1 cellular context compared by ENCODE assay signal in the genomic region with DNA sequence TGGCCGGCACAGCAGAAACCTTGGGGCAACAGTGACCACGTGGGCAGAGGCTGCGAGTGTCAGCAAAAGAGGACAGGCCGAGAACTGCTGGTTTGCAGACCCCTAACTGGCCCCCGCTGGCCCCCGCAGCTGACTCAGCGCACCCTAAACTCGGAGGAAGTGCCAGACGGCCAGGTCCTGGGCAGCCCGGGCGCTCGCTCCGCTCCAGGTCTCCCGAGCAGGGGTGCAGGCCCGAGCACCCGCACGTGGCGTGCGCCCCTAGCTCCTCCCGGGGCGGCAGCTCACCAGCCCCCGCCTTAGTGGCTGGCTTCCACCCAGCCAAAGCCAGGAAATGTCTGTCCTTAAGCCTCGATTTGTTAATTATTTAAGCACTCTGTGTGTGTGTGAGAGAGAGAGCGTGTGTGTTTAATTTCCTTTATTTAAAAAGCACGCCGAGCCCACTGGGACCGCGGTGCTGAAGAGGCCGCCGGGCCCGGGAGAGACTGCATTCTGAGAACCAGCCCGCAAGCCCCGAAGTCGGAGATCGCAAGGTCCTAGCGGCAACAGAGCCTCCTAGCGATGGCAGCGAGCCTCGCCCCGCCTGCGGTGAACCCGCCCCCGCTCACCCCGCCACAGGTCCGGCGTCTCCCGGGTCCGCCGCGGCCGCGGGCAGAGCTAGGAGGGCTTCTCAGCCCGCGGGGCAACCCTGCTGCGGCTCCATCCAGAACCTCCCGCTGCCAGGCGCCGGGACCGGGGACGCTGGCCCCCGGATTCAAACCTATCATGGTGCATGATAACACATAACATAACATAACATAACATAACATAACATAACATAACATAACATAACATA.
TF ChIP-seq lines count a peak whose summit lies in the region.

No MANE protein-coding gene starts in this region.

TF ChIP-seq in K562, 482 proteins besides CTCF, POLR2A, EP300 and RAD21 (continued from another document and continues in another):
- no peak for TF ChIP-seq ZFP30 (CRISPR knock-in tag; IDR thresholded peaks at IDR 0.05; ENCODE audit: borderline replicate concordance)
- TF ChIP-seq, protein P1, sequence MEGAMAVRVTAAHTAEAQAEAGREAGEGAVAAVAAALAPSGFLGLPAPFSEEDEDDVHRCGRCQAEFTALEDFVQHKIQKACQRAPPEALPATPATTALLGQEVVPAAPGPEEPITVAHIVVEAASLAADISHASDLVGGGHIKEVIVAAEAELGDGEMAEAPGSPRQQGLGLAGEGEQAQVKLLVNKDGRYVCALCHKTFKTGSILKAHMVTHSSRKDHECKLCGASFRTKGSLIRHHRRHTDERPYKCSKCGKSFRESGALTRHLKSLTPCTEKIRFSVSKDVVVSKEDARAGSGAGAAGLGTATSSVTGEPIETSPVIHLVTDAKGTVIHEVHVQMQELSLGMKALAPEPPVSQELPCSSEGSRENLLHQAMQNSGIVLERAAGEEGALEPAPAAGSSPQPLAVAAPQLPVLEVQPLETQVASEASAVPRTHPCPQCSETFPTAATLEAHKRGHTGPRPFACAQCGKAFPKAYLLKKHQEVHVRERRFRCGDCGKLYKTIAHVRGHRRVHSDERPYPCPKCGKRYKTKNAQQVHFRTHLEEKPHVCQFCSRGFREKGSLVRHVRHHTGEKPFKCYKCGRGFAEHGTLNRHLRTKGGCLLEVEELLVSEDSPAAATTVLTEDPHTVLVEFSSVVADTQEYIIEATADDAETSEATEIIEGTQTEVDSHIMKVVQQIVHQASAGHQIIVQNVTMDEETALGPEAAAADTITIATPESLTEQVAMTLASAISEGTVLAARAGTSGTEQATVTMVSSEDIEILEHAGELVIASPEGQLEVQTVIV (CRISPR knock-in tag; IDR thresholded peaks at IDR 0.05; ENCODE audit: borderline replicate concordance) = no peak
- TF ChIP-seq SMAD1 (IDR thresholded peaks at IDR 0.05; ENCODE audit: low read depth, low read length, partially characterized antibody) = no peak
- no peak for TF ChIP-seq ZNF274 (IDR thresholded peaks at IDR 0.05; ENCODE audit: borderline replicate concordance, low read depth, low read length)
- TF ChIP-seq, protein P2, sequence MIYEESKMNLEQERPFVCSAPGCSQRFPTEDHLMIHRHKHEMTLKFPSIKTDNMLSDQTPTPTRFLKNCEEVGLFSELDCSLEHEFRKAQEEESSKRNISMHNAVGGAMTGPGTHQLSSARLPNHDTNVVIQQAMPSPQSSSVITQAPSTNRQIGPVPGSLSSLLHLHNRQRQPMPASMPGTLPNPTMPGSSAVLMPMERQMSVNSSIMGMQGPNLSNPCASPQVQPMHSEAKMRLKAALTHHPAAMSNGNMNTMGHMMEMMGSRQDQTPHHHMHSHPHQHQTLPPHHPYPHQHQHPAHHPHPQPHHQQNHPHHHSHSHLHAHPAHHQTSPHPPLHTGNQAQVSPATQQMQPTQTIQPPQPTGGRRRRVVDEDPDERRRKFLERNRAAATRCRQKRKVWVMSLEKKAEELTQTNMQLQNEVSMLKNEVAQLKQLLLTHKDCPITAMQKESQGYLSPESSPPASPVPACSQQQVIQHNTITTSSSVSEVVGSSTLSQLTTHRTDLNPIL (CRISPR knock-in tag; IDR thresholded peaks at IDR 0.05) = no peak
- no peak; the same call in 1 of the 2 replicates for TF ChIP-seq ZBTB17 (CRISPR knock-in tag; IDR thresholded peaks at IDR 0.05)
- 0 out of 2 replicates have a peak, but pooled peaks have one; percentile 31 for TF ChIP-seq ZNF445 (CRISPR knock-in tag; IDR thresholded peaks at IDR 0.05; ENCODE audit: low read depth)
- TF ChIP-seq, protein P3, sequence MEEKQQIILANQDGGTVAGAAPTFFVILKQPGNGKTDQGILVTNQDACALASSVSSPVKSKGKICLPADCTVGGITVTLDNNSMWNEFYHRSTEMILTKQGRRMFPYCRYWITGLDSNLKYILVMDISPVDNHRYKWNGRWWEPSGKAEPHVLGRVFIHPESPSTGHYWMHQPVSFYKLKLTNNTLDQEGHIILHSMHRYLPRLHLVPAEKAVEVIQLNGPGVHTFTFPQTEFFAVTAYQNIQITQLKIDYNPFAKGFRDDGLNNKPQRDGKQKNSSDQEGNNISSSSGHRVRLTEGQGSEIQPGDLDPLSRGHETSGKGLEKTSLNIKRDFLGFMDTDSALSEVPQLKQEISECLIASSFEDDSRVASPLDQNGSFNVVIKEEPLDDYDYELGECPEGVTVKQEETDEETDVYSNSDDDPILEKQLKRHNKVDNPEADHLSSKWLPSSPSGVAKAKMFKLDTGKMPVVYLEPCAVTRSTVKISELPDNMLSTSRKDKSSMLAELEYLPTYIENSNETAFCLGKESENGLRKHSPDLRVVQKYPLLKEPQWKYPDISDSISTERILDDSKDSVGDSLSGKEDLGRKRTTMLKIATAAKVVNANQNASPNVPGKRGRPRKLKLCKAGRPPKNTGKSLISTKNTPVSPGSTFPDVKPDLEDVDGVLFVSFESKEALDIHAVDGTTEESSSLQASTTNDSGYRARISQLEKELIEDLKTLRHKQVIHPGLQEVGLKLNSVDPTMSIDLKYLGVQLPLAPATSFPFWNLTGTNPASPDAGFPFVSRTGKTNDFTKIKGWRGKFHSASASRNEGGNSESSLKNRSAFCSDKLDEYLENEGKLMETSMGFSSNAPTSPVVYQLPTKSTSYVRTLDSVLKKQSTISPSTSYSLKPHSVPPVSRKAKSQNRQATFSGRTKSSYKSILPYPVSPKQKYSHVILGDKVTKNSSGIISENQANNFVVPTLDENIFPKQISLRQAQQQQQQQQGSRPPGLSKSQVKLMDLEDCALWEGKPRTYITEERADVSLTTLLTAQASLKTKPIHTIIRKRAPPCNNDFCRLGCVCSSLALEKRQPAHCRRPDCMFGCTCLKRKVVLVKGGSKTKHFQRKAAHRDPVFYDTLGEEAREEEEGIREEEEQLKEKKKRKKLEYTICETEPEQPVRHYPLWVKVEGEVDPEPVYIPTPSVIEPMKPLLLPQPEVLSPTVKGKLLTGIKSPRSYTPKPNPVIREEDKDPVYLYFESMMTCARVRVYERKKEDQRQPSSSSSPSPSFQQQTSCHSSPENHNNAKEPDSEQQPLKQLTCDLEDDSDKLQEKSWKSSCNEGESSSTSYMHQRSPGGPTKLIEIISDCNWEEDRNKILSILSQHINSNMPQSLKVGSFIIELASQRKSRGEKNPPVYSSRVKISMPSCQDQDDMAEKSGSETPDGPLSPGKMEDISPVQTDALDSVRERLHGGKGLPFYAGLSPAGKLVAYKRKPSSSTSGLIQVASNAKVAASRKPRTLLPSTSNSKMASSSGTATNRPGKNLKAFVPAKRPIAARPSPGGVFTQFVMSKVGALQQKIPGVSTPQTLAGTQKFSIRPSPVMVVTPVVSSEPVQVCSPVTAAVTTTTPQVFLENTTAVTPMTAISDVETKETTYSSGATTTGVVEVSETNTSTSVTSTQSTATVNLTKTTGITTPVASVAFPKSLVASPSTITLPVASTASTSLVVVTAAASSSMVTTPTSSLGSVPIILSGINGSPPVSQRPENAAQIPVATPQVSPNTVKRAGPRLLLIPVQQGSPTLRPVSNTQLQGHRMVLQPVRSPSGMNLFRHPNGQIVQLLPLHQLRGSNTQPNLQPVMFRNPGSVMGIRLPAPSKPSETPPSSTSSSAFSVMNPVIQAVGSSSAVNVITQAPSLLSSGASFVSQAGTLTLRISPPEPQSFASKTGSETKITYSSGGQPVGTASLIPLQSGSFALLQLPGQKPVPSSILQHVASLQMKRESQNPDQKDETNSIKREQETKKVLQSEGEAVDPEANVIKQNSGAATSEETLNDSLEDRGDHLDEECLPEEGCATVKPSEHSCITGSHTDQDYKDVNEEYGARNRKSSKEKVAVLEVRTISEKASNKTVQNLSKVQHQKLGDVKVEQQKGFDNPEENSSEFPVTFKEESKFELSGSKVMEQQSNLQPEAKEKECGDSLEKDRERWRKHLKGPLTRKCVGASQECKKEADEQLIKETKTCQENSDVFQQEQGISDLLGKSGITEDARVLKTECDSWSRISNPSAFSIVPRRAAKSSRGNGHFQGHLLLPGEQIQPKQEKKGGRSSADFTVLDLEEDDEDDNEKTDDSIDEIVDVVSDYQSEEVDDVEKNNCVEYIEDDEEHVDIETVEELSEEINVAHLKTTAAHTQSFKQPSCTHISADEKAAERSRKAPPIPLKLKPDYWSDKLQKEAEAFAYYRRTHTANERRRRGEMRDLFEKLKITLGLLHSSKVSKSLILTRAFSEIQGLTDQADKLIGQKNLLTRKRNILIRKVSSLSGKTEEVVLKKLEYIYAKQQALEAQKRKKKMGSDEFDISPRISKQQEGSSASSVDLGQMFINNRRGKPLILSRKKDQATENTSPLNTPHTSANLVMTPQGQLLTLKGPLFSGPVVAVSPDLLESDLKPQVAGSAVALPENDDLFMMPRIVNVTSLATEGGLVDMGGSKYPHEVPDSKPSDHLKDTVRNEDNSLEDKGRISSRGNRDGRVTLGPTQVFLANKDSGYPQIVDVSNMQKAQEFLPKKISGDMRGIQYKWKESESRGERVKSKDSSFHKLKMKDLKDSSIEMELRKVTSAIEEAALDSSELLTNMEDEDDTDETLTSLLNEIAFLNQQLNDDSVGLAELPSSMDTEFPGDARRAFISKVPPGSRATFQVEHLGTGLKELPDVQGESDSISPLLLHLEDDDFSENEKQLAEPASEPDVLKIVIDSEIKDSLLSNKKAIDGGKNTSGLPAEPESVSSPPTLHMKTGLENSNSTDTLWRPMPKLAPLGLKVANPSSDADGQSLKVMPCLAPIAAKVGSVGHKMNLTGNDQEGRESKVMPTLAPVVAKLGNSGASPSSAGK (IDR thresholded peaks at IDR 0.05) = peak; percentile 96
- peak; percentile 91; the same call in 1 of the 2 replicates for TF ChIP-seq CC2D1A (IDR thresholded peaks at IDR 0.05)
- TF ChIP-seq, protein P4, sequence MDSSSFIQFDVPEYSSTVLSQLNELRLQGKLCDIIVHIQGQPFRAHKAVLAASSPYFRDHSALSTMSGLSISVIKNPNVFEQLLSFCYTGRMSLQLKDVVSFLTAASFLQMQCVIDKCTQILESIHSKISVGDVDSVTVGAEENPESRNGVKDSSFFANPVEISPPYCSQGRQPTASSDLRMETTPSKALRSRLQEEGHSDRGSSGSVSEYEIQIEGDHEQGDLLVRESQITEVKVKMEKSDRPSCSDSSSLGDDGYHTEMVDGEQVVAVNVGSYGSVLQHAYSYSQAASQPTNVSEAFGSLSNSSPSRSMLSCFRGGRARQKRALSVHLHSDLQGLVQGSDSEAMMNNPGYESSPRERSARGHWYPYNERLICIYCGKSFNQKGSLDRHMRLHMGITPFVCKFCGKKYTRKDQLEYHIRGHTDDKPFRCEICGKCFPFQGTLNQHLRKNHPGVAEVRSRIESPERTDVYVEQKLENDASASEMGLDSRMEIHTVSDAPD (CRISPR knock-in tag; IDR thresholded peaks at IDR 0.05) = no peak
- TF ChIP-seq, protein P5, sequence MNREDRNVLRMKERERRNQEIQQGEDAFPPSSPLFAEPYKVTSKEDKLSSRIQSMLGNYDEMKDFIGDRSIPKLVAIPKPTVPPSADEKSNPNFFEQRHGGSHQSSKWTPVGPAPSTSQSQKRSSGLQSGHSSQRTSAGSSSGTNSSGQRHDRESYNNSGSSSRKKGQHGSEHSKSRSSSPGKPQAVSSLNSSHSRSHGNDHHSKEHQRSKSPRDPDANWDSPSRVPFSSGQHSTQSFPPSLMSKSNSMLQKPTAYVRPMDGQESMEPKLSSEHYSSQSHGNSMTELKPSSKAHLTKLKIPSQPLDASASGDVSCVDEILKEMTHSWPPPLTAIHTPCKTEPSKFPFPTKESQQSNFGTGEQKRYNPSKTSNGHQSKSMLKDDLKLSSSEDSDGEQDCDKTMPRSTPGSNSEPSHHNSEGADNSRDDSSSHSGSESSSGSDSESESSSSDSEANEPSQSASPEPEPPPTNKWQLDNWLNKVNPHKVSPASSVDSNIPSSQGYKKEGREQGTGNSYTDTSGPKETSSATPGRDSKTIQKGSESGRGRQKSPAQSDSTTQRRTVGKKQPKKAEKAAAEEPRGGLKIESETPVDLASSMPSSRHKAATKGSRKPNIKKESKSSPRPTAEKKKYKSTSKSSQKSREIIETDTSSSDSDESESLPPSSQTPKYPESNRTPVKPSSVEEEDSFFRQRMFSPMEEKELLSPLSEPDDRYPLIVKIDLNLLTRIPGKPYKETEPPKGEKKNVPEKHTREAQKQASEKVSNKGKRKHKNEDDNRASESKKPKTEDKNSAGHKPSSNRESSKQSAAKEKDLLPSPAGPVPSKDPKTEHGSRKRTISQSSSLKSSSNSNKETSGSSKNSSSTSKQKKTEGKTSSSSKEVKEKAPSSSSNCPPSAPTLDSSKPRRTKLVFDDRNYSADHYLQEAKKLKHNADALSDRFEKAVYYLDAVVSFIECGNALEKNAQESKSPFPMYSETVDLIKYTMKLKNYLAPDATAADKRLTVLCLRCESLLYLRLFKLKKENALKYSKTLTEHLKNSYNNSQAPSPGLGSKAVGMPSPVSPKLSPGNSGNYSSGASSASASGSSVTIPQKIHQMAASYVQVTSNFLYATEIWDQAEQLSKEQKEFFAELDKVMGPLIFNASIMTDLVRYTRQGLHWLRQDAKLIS (CRISPR knock-in tag; IDR thresholded peaks at IDR 0.05) = peak; percentile 45; the same call in 1 of the 2 replicates
- peak; percentile 17; the same call in 1 of the 2 replicates for TF ChIP-seq PTRF (tag; IDR thresholded peaks at IDR 0.05)
- TF ChIP-seq SMAD4 (CRISPR knock-in tag; conservative IDR thresholded peaks at IDR 0.05) = peak; percentile 60; the same call in 1 of the 2 replicates
- peak in 1 of 2 experiments; percentile 10; a peak in 2 of 4 replicates for TF ChIP-seq ETV6 (IDR thresholded peaks at IDR 0.05; ENCODE audit: borderline replicate concordance in 1 of 2, low read depth in 2 of 2, low read length in 1 of 2)
- TF ChIP-seq ETV6 (CRISPR knock-in tag; IDR thresholded peaks at IDR 0.05; ENCODE audit: borderline replicate concordance) = no peak
- TF ChIP-seq, protein P6, sequence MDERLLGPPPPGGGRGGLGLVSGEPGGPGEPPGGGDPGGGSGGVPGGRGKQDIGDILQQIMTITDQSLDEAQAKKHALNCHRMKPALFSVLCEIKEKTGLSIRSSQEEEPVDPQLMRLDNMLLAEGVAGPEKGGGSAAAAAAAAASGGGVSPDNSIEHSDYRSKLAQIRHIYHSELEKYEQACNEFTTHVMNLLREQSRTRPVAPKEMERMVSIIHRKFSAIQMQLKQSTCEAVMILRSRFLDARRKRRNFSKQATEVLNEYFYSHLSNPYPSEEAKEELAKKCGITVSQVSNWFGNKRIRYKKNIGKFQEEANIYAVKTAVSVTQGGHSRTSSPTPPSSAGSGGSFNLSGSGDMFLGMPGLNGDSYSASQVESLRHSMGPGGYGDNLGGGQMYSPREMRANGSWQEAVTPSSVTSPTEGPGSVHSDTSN (CRISPR knock-in tag; IDR thresholded peaks at IDR 0.05; ENCODE audit: low read depth) = no peak
- TF ChIP-seq, protein P6 (tag; conservative IDR thresholded peaks at IDR 0.05; ENCODE audit: low read depth) = no peak
- no peak for TF ChIP-seq ZC3H8 (IDR thresholded peaks at IDR 0.05)
- TF ChIP-seq, protein P7, sequence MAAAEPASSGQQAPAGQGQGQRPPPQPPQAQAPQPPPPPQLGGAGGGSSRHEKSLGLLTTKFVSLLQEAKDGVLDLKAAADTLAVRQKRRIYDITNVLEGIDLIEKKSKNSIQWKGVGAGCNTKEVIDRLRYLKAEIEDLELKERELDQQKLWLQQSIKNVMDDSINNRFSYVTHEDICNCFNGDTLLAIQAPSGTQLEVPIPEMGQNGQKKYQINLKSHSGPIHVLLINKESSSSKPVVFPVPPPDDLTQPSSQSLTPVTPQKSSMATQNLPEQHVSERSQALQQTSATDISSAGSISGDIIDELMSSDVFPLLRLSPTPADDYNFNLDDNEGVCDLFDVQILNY (CRISPR knock-in tag; IDR thresholded peaks at IDR 0.05) = no peak
